In genomic region chr1:222582099-222582774, GRCh38 we compare ENCODE assay signal across 9 cellular contexts. TPM values are rescaled to one million over a fixed set of nuclear protein-coding genes. Genes with fewer than 3 reads are reported as not detected.
DNase-seq lines count a peak whose midpoint lies in the region; ATAC-seq and TF ChIP-seq lines count a peak whose summit lies in the region.
"Had no signal": no experiment of that assay in that cellular context is flagged by ENCODE, and none has a peak within 500 bp of the region (broad histone marks: within the 10 kb centered on the region; RNA-seq: fewer than 3 reads in every experiment).

No MANE protein-coding gene starts in this region.

- H3T11ph ChIP-seq in H9 (ENCODE audit: low read length), result no peak overlapping the region

- H3K27ac Mint-ChIP-seq in H9, result no peak overlapping the region

- H3K23me2 ChIP-seq in H9 (ENCODE audit: insufficient read length, low read depth, low read length, poor library complexity, severe bottlenecking), result no peaks in the 10 kb centered on the region

- H3K9ac ChIP-seq in H9 (ENCODE audit: extremely low read depth, insufficient read length, low read length), result no peak overlapping the region

- no peak overlapping the region for H3K4me3 Mint-ChIP-seq in H9

- no peak overlapping the region for H3K27ac ChIP-seq in H9 (ENCODE audit: insufficient read length, low read depth, low read length)
- H3K27ac ChIP-seq: cardiac muscle cell had no signal

- TF ChIP-seq CTCF in fibroblast of pulmonary artery (IDR thresholded peaks at IDR 0.05; ENCODE audit: low read length, missing control alignments) (no peak), H9 (conservative IDR thresholded peaks at IDR 0.05) (no peak)

- H4K8ac ChIP-seq in H9 (replicated peaks; ENCODE audit: insufficient read length, low read depth, low read length), result no peak overlapping the region

- DNase-seq in EH (ENCODE audit: low read depth), result peak; percentile 54
- DNase-seq in HPDE6-E6E7 (ENCODE audit: extremely low spot score), result peak; percentile 39
- DNase-seq in fibroblast of pulmonary artery (ENCODE audit: low read depth), result peak; percentile 10
- DNase-seq in H9, result no peak
- DNase-seq in stimulated activated CD4-positive, alpha-beta T cell treated with anti-CD3 and anti-CD28 coated beads, Interleukin-4, amount 100 ng/mL, for 1 hour, result no peak
- DNase-seq in sciatic nerve (ENCODE audit: low spot score), result no peak

- H2BK5ac ChIP-seq in H9 (ENCODE audit: insufficient read length, low read length), result no peak overlapping the region

- H3K4ac ChIP-seq in H9 (ENCODE audit: low read depth, low read length), result no peak overlapping the region

- H3K4me1 ChIP-seq in H9 (ENCODE audit: insufficient read depth, low read length), result no peaks in the 10 kb centered on the region

- TF ChIP-seq POLR2A in GM18505 (IDR thresholded peaks at IDR 0.05; ENCODE audit: borderline replicate concordance, extremely low read depth, insufficient read depth, insufficient read length), result no peak

- H4K20me1 ChIP-seq in H9 (ENCODE audit: control insufficient read depth, insufficient read depth, insufficient read length), result no peaks in the 10 kb centered on the region

- no peak overlapping the region for H3K18ac ChIP-seq in H9 (ENCODE audit: insufficient read length, low read depth, low read length)

- H4K91ac ChIP-seq in H9 (ENCODE audit: insufficient read length, low read depth, low read length), result no peak overlapping the region

- no peak overlapping the region for H3K56ac ChIP-seq in H9 (ENCODE audit: insufficient read length, low read depth, low read length)

- no peaks in the 10 kb centered on the region for H3K9me3 ChIP-seq in H9 (ENCODE audit: control insufficient read depth, low read depth, low read length)

- H3K79me2 ChIP-seq in H9 (ENCODE audit: insufficient read depth, low read length), result no peaks in the 10 kb centered on the region; the same call in 1 of the 2 replicates

- WGBS in H9 (ENCODE audit: extremely low coverage, insufficient read length, low lambda C conversion rate), result no CpG with 5 or more reads among the region's 4 CpGs

- no peaks in the 10 kb centered on the region for H3K79me1 ChIP-seq in H9 (ENCODE audit: insufficient read depth, low read depth, low read length, poor library complexity, severe bottlenecking)

- no peak overlapping the region for H4K5ac ChIP-seq in H9 (ENCODE audit: insufficient read length, low read depth, low read length)

- H3K4me1 Mint-ChIP-seq in H9, result no peaks in the 10 kb centered on the region

- no peak overlapping the region for H2BK20ac ChIP-seq in H9 (ENCODE audit: low read depth, low read length, poor library complexity, severe bottlenecking)

- H3K27me3 Mint-ChIP-seq in H9 (ENCODE audit: low read depth), result no peaks in the 10 kb centered on the region

- H3K36me3 Mint-ChIP-seq in H9 (ENCODE audit: insufficient read depth in 1 of 3, low read depth in 3 of 3), result peaks cover 11 to 49% (median 41%) of the 10 kb centered on the region in 3 experiments; a peak in 6 of 7 replicates

- H2BK12ac ChIP-seq in H9 (ENCODE audit: insufficient read length, low read depth, low read length), result no peak overlapping the region

- H3K23ac ChIP-seq in H9 (ENCODE audit: insufficient read length, low read depth, low read length), result no peak overlapping the region

- peak; percentile 53 for ATAC-seq in GM21390 (IDR thresholded peaks at IDR 0.05; ENCODE audit: unreplicated experiment)
- ATAC-seq in GM18505 (IDR thresholded peaks at IDR 0.05; ENCODE audit: unreplicated experiment), result no peak
- no peak for ATAC-seq in sciatic nerve

- H3K14ac ChIP-seq in H9 (ENCODE audit: insufficient read depth, low read length), result no peak overlapping the region

- no peaks in the 10 kb centered on the region for H3K9me3 Mint-ChIP-seq in H9

- intact Hi-C loops in sciatic nerve (cut with DNase I), result no loop called here

- no peak overlapping the region for H2AK5ac ChIP-seq in H9 (ENCODE audit: insufficient read length, low read length)

- H2BK120ac ChIP-seq in H9 (ENCODE audit: low read depth, low read length, poor library complexity, severe bottlenecking), result no peak overlapping the region

- H2BK15ac ChIP-seq in H9 (ENCODE audit: low read depth, low read length), result no peak overlapping the region

- H3K4me3 ChIP-seq in fibroblast of pulmonary artery (replicated peaks; ENCODE audit: low read depth, low read length), result no peak overlapping the region
- H3K4me3 ChIP-seq: cardiac muscle cell had no signal

- H2AFZ ChIP-seq in H9 (ENCODE audit: low read length), result no peak overlapping the region

- no peaks in the 10 kb centered on the region for H3K27me3 ChIP-seq in H9 (ENCODE audit: insufficient read depth, low read length)
- H3K27me3 ChIP-seq: cardiac muscle cell had no signal

- no peak overlapping the region for H3K4me2 ChIP-seq in H9 (ENCODE audit: insufficient read depth, insufficient read length, low read length)

RNA-seq across cellular contexts. Expression of gene TAF1A, which starts 7.5 kb away (rescaled TPM):
- total RNA-seq in H9 (2021), result 14.8 and 15.5 TPM in 2 replicates
- total RNA-seq in sciatic nerve, result 10.7 TPM

RNA-seq across cellular contexts. Expression of gene HHIPL2, which starts 34.3 kb away (rescaled TPM):
- total RNA-seq in H9 (2021) (0.15 and 0.39 TPM in 2 replicates), sciatic nerve (0.80 TPM)
- total RNA-seq: cardiac muscle cell had no signal

RNA-seq across cellular contexts. Expression of gene MIA3, which starts 35.7 kb away (rescaled TPM):
- total RNA-seq in H9 (2021) (55.2 and 55.5 TPM in 2 replicates), sciatic nerve (58.1 TPM)

Comparison
In these comparisons a context has a peak if more than half of its experiments do, and no peak if none do; other contexts are left out.
1. DNase-seq: peak in EH (single experiment), HPDE6-E6E7 (single experiment) and fibroblast of pulmonary artery (single experiment); none in H9 (single experiment), stimulated activated CD4-positive, alpha-beta T cell treated with anti-CD3 and anti-CD28 coated beads, Interleukin-4, amount 100 ng/mL, for 1 hour (single experiment) and sciatic nerve (single experiment).